ENCODE assay signal across 8 cellular contexts in the genomic region with DNA sequence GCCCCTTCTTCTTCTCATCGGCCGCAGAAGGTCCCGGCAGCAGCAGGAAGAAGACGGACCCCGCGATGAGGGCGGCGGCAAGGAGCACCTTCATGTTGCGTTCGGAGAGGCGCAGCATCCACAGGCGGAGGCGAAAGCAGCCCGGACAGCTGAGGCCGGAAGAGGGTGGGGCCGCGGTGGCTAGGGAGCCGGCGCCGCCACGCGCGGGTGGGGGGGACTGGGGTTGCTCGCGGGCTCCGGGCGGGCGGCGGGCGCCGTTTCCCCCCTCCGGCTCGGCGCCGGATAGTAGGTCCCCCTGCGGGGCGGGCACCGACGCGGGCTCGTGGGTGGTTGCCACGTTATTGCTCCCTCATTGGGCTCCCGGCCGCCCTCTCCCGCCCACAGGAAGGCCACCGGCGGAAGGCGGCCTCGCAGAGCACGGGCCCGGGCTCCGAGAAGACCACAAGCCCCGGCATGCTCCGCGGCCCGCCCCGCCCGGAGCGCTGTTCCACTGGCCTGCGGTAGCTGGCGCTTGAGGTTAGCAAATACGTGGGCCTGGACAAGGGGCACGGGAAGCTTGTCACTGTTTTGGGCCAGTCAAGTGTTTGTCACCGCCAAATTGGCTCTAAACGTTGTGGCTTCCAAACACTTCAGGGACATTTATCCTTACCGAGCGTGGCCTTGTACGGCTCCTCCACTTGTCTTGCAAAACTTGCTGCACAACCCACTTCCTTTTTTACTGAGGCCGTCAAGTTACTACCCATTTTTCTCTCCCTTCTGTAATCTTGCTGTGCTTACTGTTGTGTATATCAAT. TPM values are rescaled to one million over a fixed set of nuclear protein-coding genes. Genes with fewer than 3 reads are reported as not detected.
DNase-seq lines count a peak whose midpoint lies in the region; ATAC-seq and TF ChIP-seq lines count a peak whose summit lies in the region.

Gene PPIB (minus strand): TSS at position 154 of the 793 bp plus-strand sequence. CDS start 36 bp downstream, at position 118.

- DNase-seq in DMS53 treated with DMSO at 0.1 percent for 48 hours (lab: John Stamatoyannopoulos, UW; ENCODE audit: unreplicated experiment) (peak; percentile 85), PC-3 (peak; percentile 95), erythroblast (lab: John Stamatoyannopoulos, UW) (peak; percentile 98 to 99)
- peak; percentile 94 for DNase-seq in Jurkat, Clone E6-1 (ENCODE audit: low read depth, low spot score)
- peak; percentile 94 for DNase-seq in activated T-cell treated with anti-CD3 and anti-CD28 coated beads, Interleukin-2, amount 50 U/mL, for 1 hour
- peak; percentile 92 for DNase-seq in stimulated activated CD8-positive, alpha-beta memory T cell treated with anti-CD3 and anti-CD28 coated beads, Interleukin-7, amount 100 ng/mL, for 24 hours (ENCODE audit: low read depth)

- no peaks in the 10 kb centered on the region for H3K9me2 ChIP-seq in PC-3 (replicated peaks; ENCODE audit: low read length)

- POLR2A ChIA-PET in PC-3 (lab: Charles Lee; ENCODE audit: unreplicated experiment): interaction anchor here (0.6 kb wide), 2 partner anchors 31 to 203 kb away, joined by 3 to 5 read pairs; no protein-coding TSS in a partner anchor

- peak within 1 kb of the TSS; percentile 97 for H3K4me2 ChIP-seq in PC-3 (ENCODE audit: low read length)

- H3K4me1 ChIP-seq in PC-3 (ENCODE audit: insufficient read depth, low read length): peaks cover 11% of the 10 kb centered on the region
- H3K4me1 ChIP-seq in muscle layer of colon (ENCODE audit: insufficient read depth, low read length): peaks cover 29% of the 10 kb centered on the region

- H2AFZ ChIP-seq in PC-3 (ENCODE audit: low read length): peak within 1 kb of the TSS; percentile 94

- H3K9ac ChIP-seq in PC-3 (ENCODE audit: low read length) (peak within 1 kb of the TSS; percentile 98), muscle layer of colon (ENCODE audit: low read length) (peak within 1 kb of the TSS; percentile 50)

- TF ChIP-seq POLR2A in erythroblast (IDR thresholded peaks at IDR 0.05; ENCODE audit: low read length): peak; percentile 80

- peak; percentile 48 for TF ChIP-seq CTCF in PC-3 (conservative IDR thresholded peaks at IDR 0.05; ENCODE audit: low read depth, low read length)

- H3K9me3 ChIP-seq in PC-3 (ENCODE audit: low read length) (no peaks in the 10 kb centered on the region), muscle layer of colon (ENCODE audit: low read length) (no peaks in the 10 kb centered on the region)

- BruUV-seq in PC-3 (replicated peaks; lab: Mats Ljungman, UMichigan): no TSS peak

- intact Hi-C loops in PC-3 (cut with micrococcal nuclease): loop anchor here (1.0 kb wide), 1 partner anchor 193 kb away; the partner anchor contains the start of gene CSNK1G1

- peak within 1 kb of the TSS; percentile 89 for H3K4me3 ChIP-seq in Jurkat, Clone E6-1 (ENCODE audit: low read length)
- H3K4me3 ChIP-seq in PC-3 (ENCODE audit: low read length) (peak within 1 kb of the TSS; percentile 86), muscle layer of colon (ENCODE audit: low read depth in 1 of 2, low read length in 2 of 2) (peak within 1 kb of the TSS; percentile 75 to 88)

- H3K27ac ChIP-seq in PC-3 (ENCODE audit: low read length): peak within 1 kb of the TSS; percentile 56
- H3K27ac ChIP-seq in muscle layer of colon (ENCODE audit: low read depth, low read length): peak within 1 kb of the TSS; percentile 88

- H3K79me2 ChIP-seq in PC-3 (ENCODE audit: low read length): peaks cover 35% of the 10 kb centered on the region

- CTCF ChIA-PET in PC-3 (lab: Charles Lee): interaction anchor here (0.7 to 1.0 kb wide), 3 partner anchors 14 to 536 kb away, joined by 3 to 4 read pairs (median 3); no protein-coding TSS in a partner anchor

- 0 out of 2 replicates have a peak, but pooled peaks cover 17% of the 10 kb centered on the region for H4K20me1 ChIP-seq in PC-3 (ENCODE audit: low read length)

- peak; percentile 87 for ATAC-seq in GM21619 (IDR thresholded peaks at IDR 0.05; ENCODE audit: unreplicated experiment)
- ATAC-seq in PC-3: peak; percentile 95

- H3K36me3 ChIP-seq in PC-3 (ENCODE audit: low read depth, low read length): peaks cover 14% of the 10 kb centered on the region
- H3K36me3 ChIP-seq in muscle layer of colon (ENCODE audit: insufficient read depth, low read length): peaks cover 27% of the 10 kb centered on the region

- peaks cover 6% of the 10 kb centered on the region for H3F3A ChIP-seq in PC-3 (ENCODE audit: low read length, unreplicated experiment)

- H3K27me3 ChIP-seq in PC-3 (ENCODE audit: low read length) (no peaks in the 10 kb centered on the region), muscle layer of colon (ENCODE audit: control insufficient read depth in 1 of 2, insufficient read depth in 2 of 2, low read length in 2 of 2) (no peaks in the 10 kb centered on the region)

RNA-seq across cellular contexts. Expression of gene PPIB, which starts in this region (rescaled TPM):
- polyA plus RNA-seq in Jurkat, Clone E6-1 (2012; ENCODE audit: insufficient read depth, insufficient read length): 389 TPM
- total RNA-seq in PC-3 (2014; rRNA removed): 410 and 450 TPM in 2 replicates

Comparison
In these comparisons a context has a peak if more than half of its experiments do, and no peak if none do; other contexts are left out.
1. Peak in every context shown above with its lines: DNase-seq, ATAC-seq, H3K4me3 ChIP-seq and H3K27ac ChIP-seq.